In genomic region chr19:3898426-3898825, GRCh38 we compare ENCODE assay signal across 27 cellular contexts. TPM values are rescaled to one million over a fixed set of nuclear protein-coding genes. Genes with fewer than 3 reads are reported as not detected.
DNase-seq lines count a peak whose midpoint lies in the region; ATAC-seq, FAIRE-seq and TF ChIP-seq lines count a peak whose summit lies in the region.
"Had no signal": no experiment of that assay in that cellular context is flagged by ENCODE, and none has a peak within 500 bp of the region (broad histone marks: within the 10 kb centered on the region; RNA-seq: fewer than 3 reads in every experiment).

No MANE protein-coding gene starts in this region.

- H3K27ac ChIP-seq in HCT116 (ENCODE audit: low read depth, low read length) (no peak overlapping the region), K562 (ENCODE audit: extremely low read depth, low read depth, low read length) (no peak overlapping the region)
- H3K27ac ChIP-seq: A549; BLaER1 treated with 17β-estradiol and CSF1 and Interleukin-3, amounts not matched to agents 10 nM and 100 nM; GM23248 had no signal

- CTCF ChIA-PET in activated CD8-positive, alpha-beta T cell treated with anti-CD3 and anti-CD28 coated beads, Interleukin-2, amount 10 ng/mL, durations not matched to agents 7 days and 5 days (lab: Charles Lee), result interaction anchor here (1.2 kb wide), 1 partner anchor 241 kb away, joined by 4 read pairs; no protein-coding TSS in a partner anchor
- CTCF ChIA-PET in activated CD8-positive, alpha-beta T cell treated with anti-CD3 and anti-CD28 coated beads for 36 hours (lab: Charles Lee), result no interaction called here
- CTCF ChIA-PET in HCT116 (lab: Charles Lee) (no interaction called here), K562 (lab: Yijun Ruan, JAX; ENCODE audit: low intra/inter-chr PET ratio) (no interaction called here)

- in situ Hi-C loops in K562 (cut with MboI), result no loop called here

- RAD21 ChIA-PET in HCT116 (lab: Charles Lee; ENCODE audit: low non-redundant PET in 1 of 2, low total read pairs in 2 of 2, uncharacterized antibody in 2 of 2, unreplicated experiment in 2 of 2), result no interaction called here

- no peak for ATAC-seq in activated CD8-positive, alpha-beta T cell treated with anti-CD3 and anti-CD28 coated beads, Interleukin-2, amount 10 ng/mL, durations not matched to agents 7 days and 5 days
- no peak for ATAC-seq in activated CD8-positive, alpha-beta T cell treated with anti-CD3 and anti-CD28 coated beads for 36 hours
- ATAC-seq in HCT116, result no peak
- ATAC-seq in K562, result no peak
- no peak for ATAC-seq in GM18867 (IDR thresholded peaks at IDR 0.05; ENCODE audit: unreplicated experiment)
- ATAC-seq in GM21786 (IDR thresholded peaks at IDR 0.05; ENCODE audit: unreplicated experiment), result no peak
- ATAC-seq: A549, GM12878 had no signal

- TF ChIP-seq EP300 in K562 (IDR thresholded peaks at IDR 0.05; ENCODE audit: low read length), result no peak

- peak overlapping the region; percentile 78 for H3K27ac Mint-ChIP-seq in activated CD8-positive, alpha-beta T cell treated with anti-CD3 and anti-CD28 coated beads, Interleukin-2, amount 10 ng/mL, durations not matched to agents 7 days and 5 days
- H3K27ac Mint-ChIP-seq in activated CD8-positive, alpha-beta T cell treated with anti-CD3 and anti-CD28 coated beads for 36 hours, result no peak overlapping the region
- H3K27ac Mint-ChIP-seq in immature natural killer cell, result peak overlapping the region in 1 of 6 donors; percentile 58
- H3K27ac Mint-ChIP-seq: CD14-positive monocyte; CD4-positive, alpha-beta T cell; H9 had no signal

- no peaks in the 10 kb centered on the region for H3K9me1 ChIP-seq in K562 (ENCODE audit: control insufficient read depth, insufficient read depth, low read length)

- H3K36me3 ChIP-seq in HCT116 (ENCODE audit: control insufficient read depth in 1 of 2, insufficient read depth in 2 of 2, low read length in 2 of 2), result no peaks in the 10 kb centered on the region
- H3K36me3 ChIP-seq in K562 (ENCODE audit: control insufficient read depth, insufficient read depth, low read length), result no peaks in the 10 kb centered on the region
- H3K36me3 ChIP-seq: BLaER1 treated with 17β-estradiol and CSF1 and Interleukin-3, amounts not matched to agents 10 nM and 100 nM had no signal

- WGBS in K562 (ENCODE audit: insufficient coverage, low coverage, missing lambda C conversion rate), result 44% methylated on average over 3 of the region's 3 CpGs

- POLR2A ChIA-PET in activated CD8-positive, alpha-beta T cell treated with anti-CD3 and anti-CD28 coated beads, Interleukin-2, amount 10 ng/mL, durations not matched to agents 7 days and 5 days (lab: Charles Lee), result no interaction called here
- POLR2A ChIA-PET in activated CD8-positive, alpha-beta T cell treated with anti-CD3 and anti-CD28 coated beads for 36 hours (lab: Charles Lee), result interaction anchor here (0.6 kb wide), 1 partner anchor 145 kb away, joined by 3 read pairs; no protein-coding TSS in a partner anchor
- POLR2A ChIA-PET in HCT116 (lab: Charles Lee) (interaction anchor here (0.8 kb wide), 1 partner anchor 16 kb away, joined by 3 read pairs; no protein-coding TSS in a partner anchor), K562 (lab: Yijun Ruan, JAX) (no interaction called here)

- H3K36me3 Mint-ChIP-seq in activated CD8-positive, alpha-beta T cell treated with anti-CD3 and anti-CD28 coated beads, Interleukin-2, amount 10 ng/mL, durations not matched to agents 7 days and 5 days (ENCODE audit: low read depth), result peaks cover 2% of the 10 kb centered on the region
- H3K36me3 Mint-ChIP-seq in activated CD8-positive, alpha-beta T cell treated with anti-CD3 and anti-CD28 coated beads for 36 hours (ENCODE audit: low read depth), result no peaks in the 10 kb centered on the region
- no peaks in the 10 kb centered on the region for H3K36me3 Mint-ChIP-seq in immature natural killer cell
- H3K36me3 Mint-ChIP-seq: CD14-positive monocyte; CD8-positive, alpha-beta memory T cell had no signal

- H3K9me3 ChIP-seq in HCT116 (ENCODE audit: control insufficient read depth in 1 of 2, insufficient read depth in 1 of 2, low read depth in 1 of 2, low read length in 2 of 2) (no peaks in the 10 kb centered on the region), K562 (replicated peaks; ENCODE audit: control insufficient read depth, insufficient read depth, low read depth, low read length) (no peaks in the 10 kb centered on the region; the same call in none of the 2 replicates)

- DNase-seq in activated CD8-positive, alpha-beta T cell treated with anti-CD3 and anti-CD28 coated beads, Interleukin-2, amount 10 ng/mL, durations not matched to agents 7 days and 5 days, result no peak
- no peak for DNase-seq in activated CD8-positive, alpha-beta T cell treated with anti-CD3 and anti-CD28 coated beads for 36 hours
- no peak for DNase-seq in HCT116 (ENCODE audit: low read depth, low spot score)
- no peak for DNase-seq in K562 (ENCODE audit: extremely low read depth in 1 of 4, low spot score in 3 of 4)
- DNase-seq in immature natural killer cell, result no peak
- DNase-seq in NCI-H82 (lab: John Stamatoyannopoulos, UW), result no peak
- DNase-seq: 8988T; ACHN; AML-193; BE2C; CD4-positive, alpha-beta T cell; DMS 273 treated with DMSO at 0.1 percent for 48 hours; DMS79; EL; GDM1; GM23248; H9 had no signal

- H3K4me3 Mint-ChIP-seq in activated CD8-positive, alpha-beta T cell treated with anti-CD3 and anti-CD28 coated beads, Interleukin-2, amount 10 ng/mL, durations not matched to agents 7 days and 5 days, result no peak overlapping the region
- H3K4me3 Mint-ChIP-seq in activated CD8-positive, alpha-beta T cell treated with anti-CD3 and anti-CD28 coated beads for 36 hours, result no peak overlapping the region
- peak overlapping the region in 4 of 5 donors; percentile 37 to 67 (median 56) for H3K4me3 Mint-ChIP-seq in immature natural killer cell
- H3K4me3 Mint-ChIP-seq: CD4-positive, alpha-beta T cell; H9 had no signal

- TF ChIP-seq POLR2A in HCT116 (IDR thresholded peaks at IDR 0.05; ENCODE audit: borderline replicate concordance, extremely low read depth, insufficient read depth, insufficient read length), result no peak
- no peak for TF ChIP-seq POLR2A in K562 (conservative IDR thresholded peaks at IDR 0.05)

- no peak overlapping the region for H3K9ac ChIP-seq in HCT116 (ENCODE audit: low read length)
- H3K9ac ChIP-seq in K562 (ENCODE audit: insufficient read depth in 1 of 2, low read depth in 2 of 2, low read length in 2 of 2), result no peak overlapping the region
- H3K9ac ChIP-seq: BLaER1 treated with 17β-estradiol and CSF1 and Interleukin-3, amounts not matched to agents 10 nM and 100 nM; GM23248 had no signal

- no peaks in the 10 kb centered on the region for H4K20me1 ChIP-seq in HCT116 (ENCODE audit: insufficient read depth)
- no peaks in the 10 kb centered on the region for H4K20me1 ChIP-seq in K562 (replicated peaks; ENCODE audit: control insufficient read depth, insufficient read depth, low read length)
- H4K20me1 ChIP-seq: BLaER1 treated with 17β-estradiol and CSF1 and Interleukin-3, amounts not matched to agents 10 nM and 100 nM had no signal

- intact Hi-C loops in activated CD8-positive, alpha-beta T cell treated with anti-CD3 and anti-CD28 coated beads for 36 hours (cut with micrococcal nuclease), result no loop called here
- intact Hi-C loops in HCT116 (cut with micrococcal nuclease) (no loop called here), K562 (cut with micrococcal nuclease) (no loop called here)

- peaks cover 9% of the 10 kb centered on the region for H3K4me1 Mint-ChIP-seq in activated CD8-positive, alpha-beta T cell treated with anti-CD3 and anti-CD28 coated beads, Interleukin-2, amount 10 ng/mL, durations not matched to agents 7 days and 5 days (ENCODE audit: low read depth)
- H3K4me1 Mint-ChIP-seq in activated CD8-positive, alpha-beta T cell treated with anti-CD3 and anti-CD28 coated beads for 36 hours (ENCODE audit: low read depth), result peaks cover 4% of the 10 kb centered on the region
- peaks cover 13% of the 10 kb centered on the region in 2 donors for H3K4me1 Mint-ChIP-seq in immature natural killer cell
- H3K4me1 Mint-ChIP-seq: CD14-positive monocyte, H9 had no signal

- TF ChIP-seq RAD21 in HCT116 (IDR thresholded peaks at IDR 0.05; ENCODE audit: low read depth) (no peak), K562 (CRISPR knock-in tag; conservative IDR thresholded peaks at IDR 0.05 in 1 of 2, IDR thresholded peaks at IDR 0.05 in 1 of 2) (no peak)

- H3K79me2 ChIP-seq in HCT116 (ENCODE audit: insufficient read depth, low read length) (no peaks in the 10 kb centered on the region), K562 (ENCODE audit: control insufficient read depth, insufficient read depth, low read length) (no peaks in the 10 kb centered on the region)

- no TSS peak for BruUV-seq in HCT116 (replicated peaks; lab: Mats Ljungman, UMichigan)
- BruUV-seq in K562 (replicated peaks; lab: Mats Ljungman, UMichigan), result no TSS peak

- no peaks in the 10 kb centered on the region for H3K4me1 ChIP-seq in HCT116 (ENCODE audit: control insufficient read depth in 1 of 2, insufficient read depth in 2 of 2, low read length in 2 of 2)
- no peaks in the 10 kb centered on the region for H3K4me1 ChIP-seq in K562 (replicated peaks in 1 of 2; ENCODE audit: control insufficient read depth in 2 of 2, insufficient read depth in 2 of 2, low read length in 2 of 2)
- H3K4me1 ChIP-seq: A549; BE2C; BLaER1 treated with 17β-estradiol and CSF1 and Interleukin-3, amounts not matched to agents 10 nM and 100 nM had no signal

- H3K4me3 ChIP-seq in HCT116 (replicated peaks in 1 of 2; ENCODE audit: low read depth in 1 of 2, low read length in 2 of 2), result no peak overlapping the region
- no peak overlapping the region for H3K4me3 ChIP-seq in K562
- H3K4me3 ChIP-seq: A549; BLaER1 treated with 17β-estradiol and CSF1 and Interleukin-3, amounts not matched to agents 10 nM and 100 nM; GM12878; GM23248 had no signal

- no peaks in the 10 kb centered on the region for H3K27me3 Mint-ChIP-seq in activated CD8-positive, alpha-beta T cell treated with anti-CD3 and anti-CD28 coated beads, Interleukin-2, amount 10 ng/mL, durations not matched to agents 7 days and 5 days (ENCODE audit: low read depth)
- no peaks in the 10 kb centered on the region for H3K27me3 Mint-ChIP-seq in activated CD8-positive, alpha-beta T cell treated with anti-CD3 and anti-CD28 coated beads for 36 hours
- H3K27me3 Mint-ChIP-seq in immature natural killer cell (ENCODE audit: low read depth in 3 of 3), result peaks cover 1 to 6% (median 3%) of the 10 kb centered on the region in 3 donors

- no peaks in the 10 kb centered on the region for H3K27me3 ChIP-seq in HCT116 (ENCODE audit: insufficient read depth, low read length)
- peaks cover 8 to 31% of the 10 kb centered on the region in 2 experiments; a peak in 4 of 5 replicates for H3K27me3 ChIP-seq in K562 (ENCODE audit: control insufficient read depth in 2 of 2, insufficient read depth in 2 of 2, low read length in 2 of 2)
- H3K27me3 ChIP-seq: BE2C; BLaER1 treated with 17β-estradiol and CSF1 and Interleukin-3, amounts not matched to agents 10 nM and 100 nM had no signal

- no peaks in the 10 kb centered on the region for H3K9me2 ChIP-seq in HCT116 (ENCODE audit: insufficient read depth)

- H3K4me2 ChIP-seq in HCT116 (ENCODE audit: low read length) (no peak overlapping the region), K562 (ENCODE audit: insufficient read depth, low read length) (no peak overlapping the region)
- H3K4me2 ChIP-seq: A549; BLaER1 treated with 17β-estradiol and CSF1 and Interleukin-3, amounts not matched to agents 10 nM and 100 nM had no signal

- H2AFZ ChIP-seq in HCT116 (ENCODE audit: low read depth, low read length, poor library complexity, severe bottlenecking) (no peak overlapping the region), K562 (ENCODE audit: low read depth, low read length) (no peak overlapping the region)
- H2AFZ ChIP-seq: GM23248 had no signal

- peaks cover 5% of the 10 kb centered on the region for H3K9me3 Mint-ChIP-seq in activated CD8-positive, alpha-beta T cell treated with anti-CD3 and anti-CD28 coated beads, Interleukin-2, amount 10 ng/mL, durations not matched to agents 7 days and 5 days (ENCODE audit: insufficient read depth)
- H3K9me3 Mint-ChIP-seq in activated CD8-positive, alpha-beta T cell treated with anti-CD3 and anti-CD28 coated beads for 36 hours, result peaks cover 1% of the 10 kb centered on the region
- H3K9me3 Mint-ChIP-seq in immature natural killer cell, result no peaks in the 10 kb centered on the region
- H3K9me3 Mint-ChIP-seq: CD4-positive, alpha-beta T cell had no signal

- no peak for TF ChIP-seq CTCF in activated CD8-positive, alpha-beta T cell treated with anti-CD3 and anti-CD28 coated beads for 36 hours (IDR thresholded peaks at IDR 0.05)
- TF ChIP-seq CTCF in HCT116 (IDR thresholded peaks at IDR 0.05 in 2 of 3, conservative IDR thresholded peaks at IDR 0.05 in 1 of 3; ENCODE audit: borderline replicate concordance in 1 of 3, insufficient read depth in 1 of 3, low read depth in 2 of 3, low read length in 2 of 3), result no peak
- TF ChIP-seq CTCF in K562 (IDR thresholded peaks at IDR 0.05 in 2 of 3, conservative IDR thresholded peaks at IDR 0.05 in 1 of 3; ENCODE audit: insufficient read depth in 2 of 3, low read depth in 1 of 3, low read length in 3 of 3), result no peak

- no peak for FAIRE-seq in K562 (lab: Jason Lieb, UNC)
- FAIRE-seq: A549, D721Med, GM12878, GM18507 had no signal

RNA-seq across cellular contexts. Expression of gene ATCAY, which starts 17.9 kb away (rescaled TPM):
- total RNA-seq in activated CD8-positive, alpha-beta T cell treated with anti-CD3 and anti-CD28 coated beads, Interleukin-2, amount 10 ng/mL, durations not matched to agents 7 days and 5 days, result not detected
- not detected for total RNA-seq in activated CD8-positive, alpha-beta T cell treated with anti-CD3 and anti-CD28 coated beads for 36 hours
- total RNA-seq in HCT116 (2021; ENCODE audit: unreplicated experiment) (not detected), K562 (2014; rRNA removed) (not detected in 2 replicates), K562 (2014; rRNA removed; fragmentation: Illumina TruSeq; extraction: Trizol) (not detected in 2 replicates), K562 (2015; rRNA removed; fragmentation: Illumina TruSeq; extraction: Trizol) (not detected in 2 replicates), K562 (2021) (0.07 TPM in 1 of 2 replicates, not detected in the other)
- polyA plus RNA-seq in HCT116 (2012), result not detected in 2 replicates
- total RNA-seq in K562 (2011; cell fraction: chromatin; rRNA removed; ENCODE audit: low replicate concordance), result not detected in 2 replicates
- not detected in 2 replicates for total RNA-seq in K562 (2011; cell fraction: nucleolus; rRNA removed)
- 0.08 TPM in 1 of 2 replicates, not detected in the other for total RNA-seq in K562 (2011; cell fraction: nucleoplasm; rRNA removed)
- polyA plus RNA-seq in K562 (2011; rRNA removed) (not detected in 2 replicates), K562 (2014; fragmentation: Illumina TruSeq; extraction: Trizol) (not detected in 2 replicates), K562 (2014; fragmentation: Nextera tagmentation; extraction: Ambion mirVana) (not detected), K562 (2014; rRNA removed) (not detected in 2 replicates), immature natural killer cell (not detected)
- 0.04 TPM in 1 of 2 replicates, not detected in the other for polyA plus RNA-seq in K562 (2011; cell fraction: cytosol; rRNA removed)
- polyA plus RNA-seq in K562 (2011; cell fraction: nucleus; rRNA removed), result not detected in 2 replicates
- polyA plus RNA-seq in K562 (2012), result not detected in 2 replicates
- polyA minus RNA-seq in K562 (2011; rRNA and poly(A)+ RNA removed), result not detected in 2 replicates
- not detected in 2 replicates for polyA minus RNA-seq in K562 (2011; cell fraction: cytosol; rRNA and poly(A)+ RNA removed)
- polyA minus RNA-seq in K562 (2011; cell fraction: nucleus; rRNA and poly(A)+ RNA removed), result not detected in 2 replicates
- total RNA-seq: CD4-positive, alpha-beta T cell; CD8-positive, alpha-beta memory T cell; GM23248; H4 had no signal
- polyA plus RNA-seq: CD14-positive monocyte; CD8-positive, alpha-beta memory T cell; GM23248 had no signal

RNA-seq across cellular contexts. Expression of gene ZFR2, which starts 29.6 kb away (rescaled TPM):
- total RNA-seq in activated CD8-positive, alpha-beta T cell treated with anti-CD3 and anti-CD28 coated beads, Interleukin-2, amount 10 ng/mL, durations not matched to agents 7 days and 5 days, result under 1 TPM; 0.24 to 0.42 TPM
- under 1 TPM in 1 of 2 experiments, not detected in 1; 0.23 TPM for total RNA-seq in activated CD8-positive, alpha-beta T cell treated with anti-CD3 and anti-CD28 coated beads for 36 hours
- total RNA-seq in HCT116 (2021; ENCODE audit: unreplicated experiment) (0.34 TPM), K562 (2014; rRNA removed) (0.33 and 0.59 TPM in 2 replicates), K562 (2014; rRNA removed; fragmentation: Illumina TruSeq; extraction: Trizol) (not detected in 2 replicates), K562 (2015; rRNA removed; fragmentation: Illumina TruSeq; extraction: Trizol) (not detected in 2 replicates), K562 (2021) (not detected in 2 replicates)
- polyA plus RNA-seq in HCT116 (2012), result 0.02 and 0.03 TPM in 2 replicates
- total RNA-seq in K562 (2011; cell fraction: chromatin; rRNA removed; ENCODE audit: low replicate concordance), result 0.09 and 0.14 TPM in 2 replicates
- total RNA-seq in K562 (2011; cell fraction: nucleolus; rRNA removed), result 0.26 TPM in 1 of 2 replicates, not detected in the other
- 0.38 TPM in 1 of 2 replicates, not detected in the other for total RNA-seq in K562 (2011; cell fraction: nucleoplasm; rRNA removed)
- polyA plus RNA-seq in K562 (2011; rRNA removed) (0.03 and 0.04 TPM in 2 replicates), K562 (2014; fragmentation: Illumina TruSeq; extraction: Trizol) (not detected in 2 replicates), K562 (2014; fragmentation: Nextera tagmentation; extraction: Ambion mirVana) (under 1 TPM in 1 of 2 experiments, not detected in 1; 0.07 TPM), K562 (2014; rRNA removed) (not detected in 2 replicates), immature natural killer cell (1 to 10 TPM; 2.1 to 5.4 (median 3.1) TPM)
- polyA plus RNA-seq in K562 (2011; cell fraction: cytosol; rRNA removed), result 0.19 and 0.22 TPM in 2 replicates
- 0.08 and 0.21 TPM in 2 replicates for polyA plus RNA-seq in K562 (2011; cell fraction: nucleus; rRNA removed)
- 0.04 and 0.17 TPM in 2 replicates for polyA plus RNA-seq in K562 (2012)
- not detected in 2 replicates for polyA minus RNA-seq in K562 (2011; rRNA and poly(A)+ RNA removed)
- not detected in 2 replicates for polyA minus RNA-seq in K562 (2011; cell fraction: cytosol; rRNA and poly(A)+ RNA removed)
- 0.13 TPM in 1 of 2 replicates, not detected in the other for polyA minus RNA-seq in K562 (2011; cell fraction: nucleus; rRNA and poly(A)+ RNA removed)
- total RNA-seq: GM23248, H4 had no signal
- polyA plus RNA-seq: CD14-positive monocyte, GM12878, GM23248 had no signal

RNA-seq across cellular contexts. Expression of gene NMRK2, which starts 34.4 kb away (rescaled TPM):
- total RNA-seq in activated CD8-positive, alpha-beta T cell treated with anti-CD3 and anti-CD28 coated beads, Interleukin-2, amount 10 ng/mL, durations not matched to agents 7 days and 5 days, result not detected
- not detected for total RNA-seq in activated CD8-positive, alpha-beta T cell treated with anti-CD3 and anti-CD28 coated beads for 36 hours
- not detected for total RNA-seq in HCT116 (2021; ENCODE audit: unreplicated experiment)
- polyA plus RNA-seq in HCT116 (2012), result not detected in 2 replicates
- not detected in 2 replicates for total RNA-seq in K562 (2011; cell fraction: chromatin; rRNA removed; ENCODE audit: low replicate concordance)
- total RNA-seq in K562 (2011; cell fraction: nucleolus; rRNA removed), result not detected in 2 replicates
- total RNA-seq in K562 (2011; cell fraction: nucleoplasm; rRNA removed), result not detected in 2 replicates
- not detected in 2 replicates for total RNA-seq in K562 (2014; rRNA removed)
- not detected in 2 replicates for total RNA-seq in K562 (2014; rRNA removed; fragmentation: Illumina TruSeq; extraction: Trizol)
- not detected in 2 replicates for total RNA-seq in K562 (2015; rRNA removed; fragmentation: Illumina TruSeq; extraction: Trizol)
- total RNA-seq in K562 (2021), result not detected in 2 replicates
- not detected in 2 replicates for polyA plus RNA-seq in K562 (2011; rRNA removed)
- not detected in 2 replicates for polyA plus RNA-seq in K562 (2011; cell fraction: cytosol; rRNA removed)
- polyA plus RNA-seq in K562 (2011; cell fraction: nucleus; rRNA removed), result not detected in 2 replicates
- not detected in 2 replicates for polyA plus RNA-seq in K562 (2012)
- not detected in 2 replicates for polyA plus RNA-seq in K562 (2014; fragmentation: Illumina TruSeq; extraction: Trizol)
- not detected for polyA plus RNA-seq in K562 (2014; fragmentation: Nextera tagmentation; extraction: Ambion mirVana)
- polyA plus RNA-seq in K562 (2014; rRNA removed), result not detected in 2 replicates
- polyA minus RNA-seq in K562 (2011; rRNA and poly(A)+ RNA removed), result not detected in 2 replicates
- polyA minus RNA-seq in K562 (2011; cell fraction: cytosol; rRNA and poly(A)+ RNA removed), result not detected in 2 replicates
- not detected in 2 replicates for polyA minus RNA-seq in K562 (2011; cell fraction: nucleus; rRNA and poly(A)+ RNA removed)
- not detected for polyA plus RNA-seq in immature natural killer cell
- total RNA-seq: CD4-positive, alpha-beta T cell; CD8-positive, alpha-beta memory T cell; GM12878; GM23248; H4 had no signal
- polyA plus RNA-seq: A549; CD14-positive monocyte; CD8-positive, alpha-beta memory T cell; GM23248 had no signal

Comparison
In these comparisons a context has a peak if more than half of its experiments do, and no peak if none do; other contexts are left out.
1. POLR2A ChIA-PET loops: an anchor here in activated CD8-positive, alpha-beta T cell treated with anti-CD3 and anti-CD28 coated beads for 36 hours (0.6 kb wide) and HCT116 (0.8 kb wide); none called in activated CD8-positive, alpha-beta T cell treated with anti-CD3 and anti-CD28 coated beads, Interleukin-2, amount 10 ng/mL, durations not matched to agents 7 days and 5 days and K562.
2. H3K4me3 Mint-ChIP-seq: peak in immature natural killer cell (4 of 5); none in activated CD8-positive, alpha-beta T cell treated with anti-CD3 and anti-CD28 coated beads, Interleukin-2, amount 10 ng/mL, durations not matched to agents 7 days and 5 days (single experiment) and activated CD8-positive, alpha-beta T cell treated with anti-CD3 and anti-CD28 coated beads for 36 hours (single experiment).